Comparison of ENCODE assay signal across 17 cellular contexts in genomic region chr2:75564026-75564688, GRCh38. TPM values are rescaled to one million over a fixed set of nuclear protein-coding genes. Genes with fewer than 3 reads are reported as not detected.
"Had no signal": no experiment of that assay in that cellular context is flagged by ENCODE, and none has a peak within 500 bp of the region (broad histone marks: within the 10 kb centered on the region; RNA-seq: fewer than 3 reads in every experiment).

No MANE protein-coding gene starts in this region.

- H3K4me3 Mint-ChIP-seq: activated CD4-positive, alpha-beta memory T cell treated with anti-CD3 and anti-CD28 coated beads for 36 hours; activated T-cell treated with anti-CD3 and anti-CD28 coated beads, Interleukin-2, amount 50 U/mL, for 24 hours; neural crest cell; T-helper 1 cell treated with Interleukin-12 subunit alpha and Interleukin-12 subunit beta and Interleukin-4 antibody, amounts not matched to agents 30 μg/mL and 1 μg/mL, for 36 hours had no signal

- DNase-seq: activated CD4-positive, alpha-beta memory T cell treated with anti-CD3 and anti-CD28 coated beads for 36 hours; activated naive CD4-positive, alpha-beta T cell treated with Interleukin-2 at 50 U/mL for 16 hours; activated T-cell treated with anti-CD3 and anti-CD28 coated beads, Interleukin-2, amount 50 U/mL, for 24 hours; aorta; gastrocnemius medialis; heart left ventricle; left lung; psoas muscle; right cardiac atrium; testis; upper lobe of left lung had no signal

- H3K27ac ChIP-seq: coronary artery, gastrocnemius medialis, heart left ventricle, left lung, psoas muscle, testis, upper lobe of left lung, VCaP had no signal

- H3K9me3 Mint-ChIP-seq: activated CD4-positive, alpha-beta memory T cell treated with anti-CD3 and anti-CD28 coated beads for 36 hours; activated T-cell treated with anti-CD3 and anti-CD28 coated beads, Interleukin-2, amount 50 U/mL, for 24 hours; activated T-helper 2 cell treated with anti-CD3 and anti-CD28 coated beads, Interferon-gamma antibody, Interleukin-2, Interleukin-4, amounts not matched to agents 10 μg/mL and 5 μg/mL and 100 μg/mL, durations not matched to agents 14 hours and 24 hours and 36 hours; T-helper 1 cell treated with Interleukin-12 subunit alpha and Interleukin-12 subunit beta and Interleukin-4 antibody, amounts not matched to agents 30 μg/mL and 1 μg/mL, for 36 hours had no signal

- H3K36me3 ChIP-seq: gastrocnemius medialis, heart left ventricle, left lung, upper lobe of left lung had no signal

- H3K27ac Mint-ChIP-seq: activated CD4-positive, alpha-beta memory T cell treated with anti-CD3 and anti-CD28 coated beads for 36 hours; activated T-cell treated with anti-CD3 and anti-CD28 coated beads, Interleukin-2, amount 50 U/mL, for 24 hours; activated T-helper 2 cell treated with anti-CD3 and anti-CD28 coated beads, Interferon-gamma antibody, Interleukin-2, Interleukin-4, amounts not matched to agents 10 μg/mL and 5 μg/mL and 100 μg/mL, durations not matched to agents 14 hours and 24 hours and 36 hours; T-helper 1 cell treated with Interleukin-12 subunit alpha and Interleukin-12 subunit beta and Interleukin-4 antibody, amounts not matched to agents 30 μg/mL and 1 μg/mL, for 36 hours had no signal

- H3K27me3 ChIP-seq: testis had no signal

- ATAC-seq: gastrocnemius medialis, heart left ventricle, left lung, psoas muscle, right cardiac atrium had no signal

- H3K4me3 ChIP-seq: coronary artery, gastrocnemius medialis, heart left ventricle, left lung, psoas muscle, skin epidermis, testis, upper lobe of left lung had no signal

- H3K9me3 ChIP-seq: gastrocnemius medialis, heart left ventricle, left lung, psoas muscle, testis, upper lobe of left lung had no signal

- H3K36me3 Mint-ChIP-seq: activated CD4-positive, alpha-beta memory T cell treated with anti-CD3 and anti-CD28 coated beads for 36 hours had no signal

RNA-seq across cellular contexts. Expression of gene EVA1A, which starts 3.4 kb away (rescaled TPM):
- total RNA-seq: activated CD4-positive, alpha-beta memory T cell treated with anti-CD3 and anti-CD28 coated beads for 36 hours; activated T-helper 2 cell treated with anti-CD3 and anti-CD28 coated beads, Interferon-gamma antibody, Interleukin-2, Interleukin-4, amounts not matched to agents 10 μg/mL and 5 μg/mL and 100 μg/mL, durations not matched to agents 14 hours and 24 hours and 36 hours had no signal
